Comparison of ENCODE assay signal across 8 cellular contexts in the genomic region with DNA sequence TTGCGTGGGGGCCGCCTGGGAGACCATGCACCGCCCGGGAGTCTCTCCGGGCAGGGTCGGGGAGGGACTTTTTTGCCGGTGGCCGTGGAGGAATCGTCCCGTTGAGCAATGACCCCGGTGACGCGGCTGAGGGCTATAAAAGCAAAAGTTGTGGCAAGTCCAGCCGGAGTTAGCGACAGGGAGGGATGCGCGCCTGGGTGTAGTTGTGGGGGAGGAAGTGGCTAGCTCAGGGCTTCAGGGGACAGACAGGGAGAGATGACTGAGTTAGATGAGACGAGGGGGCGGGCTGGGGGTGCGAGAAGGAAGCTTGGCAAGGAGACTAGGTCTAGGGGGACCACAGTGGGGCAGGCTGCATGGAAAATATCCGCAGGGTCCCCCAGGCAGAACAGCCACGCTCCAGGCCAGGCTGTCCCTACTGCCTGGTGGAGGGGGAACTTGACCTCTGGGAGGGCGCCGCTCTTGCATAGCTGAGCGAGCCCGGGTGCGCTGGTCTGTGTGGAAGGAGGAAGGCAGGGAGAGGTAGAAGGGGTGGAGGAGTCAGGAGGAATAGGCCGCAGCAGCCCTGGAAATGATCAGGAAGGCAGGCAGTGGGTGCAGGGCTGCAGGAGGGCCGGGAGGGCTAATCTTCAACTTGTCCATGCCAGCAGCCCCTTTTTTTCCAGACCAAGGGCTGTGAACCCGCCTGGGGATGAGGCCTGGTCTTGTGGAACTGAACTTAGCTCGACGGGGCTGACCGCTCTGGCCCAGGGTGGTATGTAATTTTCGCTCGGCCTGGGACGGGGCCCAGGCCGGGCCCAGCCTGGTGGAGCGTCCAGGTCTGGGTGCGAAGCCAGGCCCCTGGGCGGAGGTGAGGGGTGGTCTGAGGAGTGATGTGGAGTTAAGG. TPM values are rescaled to one million over a fixed set of nuclear protein-coding genes. Genes with fewer than 3 reads are reported as not detected.
DNase-seq lines count a peak whose midpoint lies in the region; ATAC-seq, FAIRE-seq and TF ChIP-seq lines count a peak whose summit lies in the region.

A gene (plus strand): TSS at position 166 of the 883 bp plus-strand sequence.

- peak within 1 kb of the TSS; percentile 99 for H3K4me2 ChIP-seq in smooth muscle cell

- peaks cover 62% of the 10 kb centered on the region for H3K79me2 ChIP-seq in smooth muscle cell (ENCODE audit: low read depth)

- H4K20me1 ChIP-seq in smooth muscle cell (ENCODE audit: low read depth): peaks cover 52% of the 10 kb centered on the region

- H3K27me3 ChIP-seq in breast epithelium (no peaks in the 10 kb centered on the region), smooth muscle cell (ENCODE audit: low read depth) (no peaks in the 10 kb centered on the region)

- peaks cover 6 to 15% of the 10 kb centered on the region in 2 donors for H3K4me1 ChIP-seq in breast epithelium
- peaks cover 42% of the 10 kb centered on the region for H3K4me1 ChIP-seq in smooth muscle cell (ENCODE audit: low read depth)

- ATAC-seq in GM18519 (IDR thresholded peaks at IDR 0.05; ENCODE audit: low FRiP score, unreplicated experiment): no peak

- H3K4me3 ChIP-seq in WI38 (ENCODE audit: low read depth, low read length): peak within 1 kb of the TSS; percentile 91
- peak within 1 kb of the TSS; percentile 93 to 96 (median 95) for H3K4me3 ChIP-seq in breast epithelium
- peak within 1 kb of the TSS; percentile 88 for H3K4me3 ChIP-seq in smooth muscle cell

- H3K9me3 ChIP-seq in breast epithelium (no peaks in the 10 kb centered on the region), smooth muscle cell (replicated peaks; ENCODE audit: low read depth) (no peaks in the 10 kb centered on the region)

- no peak for FAIRE-seq in GM19239 (lab: Jason Lieb, UNC)

- H3K36me3 ChIP-seq in breast epithelium (no peaks in the 10 kb centered on the region), smooth muscle cell (ENCODE audit: low read depth) (no peaks in the 10 kb centered on the region)

- no peak within 1 kb of the TSS for H2AFZ ChIP-seq in smooth muscle cell (ENCODE audit: low read depth)

- H3K27ac ChIP-seq in breast epithelium: peak within 1 kb of the TSS; percentile 100
- peak within 1 kb of the TSS; percentile 100 for H3K27ac ChIP-seq in smooth muscle cell (ENCODE audit: low read depth)

- DNase-seq in NCI-H2029 (lab: John Stamatoyannopoulos, UW) (peak; percentile 87), breast epithelium (ENCODE audit: low spot score in 2 of 2) (peak; percentile 96 to 99), iPS-NIHi7 (ENCODE audit: extremely low spot score) (peak; percentile 60), smooth muscle cell (lab: John Stamatoyannopoulos, UW; ENCODE audit: unreplicated experiment) (peak; percentile 98), GM19239 (ENCODE audit: insufficient read length, low spot score) (no peak)

- H3F3A ChIP-seq in smooth muscle cell (ENCODE audit: low read depth): peaks cover 66% of the 10 kb centered on the region

- intact Hi-C loops in breast epithelium (cut with DNase I; ENCODE audit: low total_unique reads): loop anchor here (1.0 kb wide), 1 partner anchor 49 kb away; no protein-coding TSS in a partner anchor

- TF ChIP-seq CTCF in WI38 (IDR thresholded peaks at IDR 0.05; ENCODE audit: low read depth, low read length) (no peak), breast epithelium (IDR thresholded peaks at IDR 0.05) (peak; percentile 16 to 45 (median 25)), smooth muscle cell (IDR thresholded peaks at IDR 0.05; ENCODE audit: borderline replicate concordance, insufficient read depth, poor library complexity, severe bottlenecking) (no peak)

- 8% methylated on average over 40 of the region's 40 CpGs for WGBS in smooth muscle cell (ENCODE audit: low lambda C conversion rate)

- peak; percentile 100 for TF ChIP-seq POLR2A in GM19099 (IDR thresholded peaks at IDR 0.05; ENCODE audit: extremely low read depth, insufficient read length, low read depth)
- peak; percentile 100 for TF ChIP-seq POLR2A in breast epithelium (IDR thresholded peaks at IDR 0.05)

- peak within 1 kb of the TSS; percentile 99 for H3K9ac ChIP-seq in smooth muscle cell (ENCODE audit: low read depth)

RNA-seq across cellular contexts. Expression of the gene that starts here (rescaled TPM):
- total RNA-seq in breast epithelium (100 to 1,000 TPM; 323 to 391 (median 351) TPM), smooth muscle cell (142 and 155 TPM in 2 replicates)
- polyA plus RNA-seq in smooth muscle cell: 14.9 and 84.6 TPM in 2 replicates

Comparison
In these comparisons a context has a peak if more than half of its experiments do, and no peak if none do; other contexts are left out.
1. CTCF ChIP-seq: peak in breast epithelium (3 of 3); none in WI38 (single experiment) and smooth muscle cell (single experiment).
2. Peak in every context shown above with its lines, with median percentiles within 50 percentile points of each other: H3K4me3 ChIP-seq.